In the genomic region with DNA sequence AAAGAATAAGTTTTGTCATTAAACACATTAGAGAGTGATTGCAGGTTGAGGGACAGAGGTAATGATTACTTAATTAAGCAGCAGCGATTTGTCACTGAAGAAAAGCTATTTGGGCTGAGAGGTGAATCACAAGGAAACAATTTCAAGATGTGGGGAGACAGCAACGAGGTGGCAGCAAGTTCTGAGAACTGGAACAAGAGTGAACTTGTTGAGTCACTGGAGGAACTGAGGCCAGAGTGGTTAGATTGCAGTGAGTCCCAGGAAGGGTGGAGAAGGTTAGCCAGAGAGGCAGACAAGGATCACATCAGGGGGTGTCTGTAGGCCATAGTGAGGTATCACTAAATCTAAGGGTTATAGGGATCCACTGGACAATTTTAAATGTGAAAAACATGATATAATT, we compare ENCODE assay signal across 22 cellular contexts. TPM values are rescaled to one million over a fixed set of nuclear protein-coding genes. Genes with fewer than 3 reads are reported as not detected.
A peak's percentile ranks its signal among the peaks of the same experiment; 100 is the strongest.
DNase-seq lines count a peak whose midpoint lies in the region; ATAC-seq, FAIRE-seq and TF ChIP-seq lines count a peak whose summit lies in the region.
"Had no signal": no experiment of that assay in that cellular context is flagged by ENCODE, and none has a peak within 500 bp of the region (broad histone marks: within the 10 kb centered on the region; RNA-seq: fewer than 3 reads in every experiment).

No MANE protein-coding gene starts in this region.

- H3K27me3 ChIP-seq in bronchial epithelial cell (ENCODE audit: control insufficient read depth, insufficient read depth, low read length): no peaks in the 10 kb centered on the region
- H3K27me3 ChIP-seq: gastroesophageal sphincter, vagina had no signal

- H3K4me3 ChIP-seq in bronchial epithelial cell (ENCODE audit: low read depth, low read length): no peak overlapping the region
- H3K4me3 ChIP-seq: gastroesophageal sphincter, left ventricle myocardium inferior, vagina had no signal

- H3K27me3 Mint-ChIP-seq in activated CD4-positive, alpha-beta T cell treated with anti-CD3 and anti-CD28 coated beads for 36 hours: no peaks in the 10 kb centered on the region
- H3K27me3 Mint-ChIP-seq in activated CD4-positive, alpha-beta T cell treated with anti-CD3 and anti-CD28 coated beads, Interleukin-2, amount 10 ng/mL, durations not matched to agents 24 days and 14 days: no peaks in the 10 kb centered on the region

- no peak for DNase-seq in activated CD4-positive, alpha-beta T cell treated with anti-CD3 and anti-CD28 coated beads for 36 hours
- DNase-seq in activated CD4-positive, alpha-beta T cell treated with anti-CD3 and anti-CD28 coated beads, Interleukin-2, amount 10 ng/mL, durations not matched to agents 24 days and 14 days: no peak
- DNase-seq in NCI-H226 (peak; percentile 23), bronchial epithelial cell (ENCODE audit: low read depth) (peak; percentile 96), renal cortical epithelial cell (ENCODE audit: low read depth) (peak; percentile 96), DMS53 treated with DMSO at 0.1 percent for 48 hours (lab: John Stamatoyannopoulos, UW; ENCODE audit: unreplicated experiment) (no peak), NCI-H748 treated with DMSO at 0.1 percent for 48 hours (lab: John Stamatoyannopoulos, UW) (no peak)
- DNase-seq: amniotic stem cell; CD4-positive, alpha-beta memory T cell; DMS79 treated with DMSO at 0.1 percent for 48 hours; IMR-90; left ventricle myocardium inferior; NCI-H2029; NCI-H526; retina; RPMI8226 had no signal

- H3K36me3 ChIP-seq in bronchial epithelial cell (ENCODE audit: control insufficient read depth, insufficient read depth, low read length): no peaks in the 10 kb centered on the region
- H3K36me3 ChIP-seq: gastroesophageal sphincter, left ventricle myocardium inferior, vagina had no signal

- intact Hi-C loops in activated CD4-positive, alpha-beta T cell treated with anti-CD3 and anti-CD28 coated beads for 36 hours (cut with DNase I, micrococcal nuclease): no loop called here
- intact Hi-C loops in activated CD4-positive, alpha-beta T cell treated with anti-CD3 and anti-CD28 coated beads, Interleukin-2, amount 10 ng/mL, durations not matched to agents 24 days and 14 days (cut with micrococcal nuclease): no loop called here

- no peaks in the 10 kb centered on the region for H3K9me3 Mint-ChIP-seq in activated CD4-positive, alpha-beta T cell treated with anti-CD3 and anti-CD28 coated beads for 36 hours (ENCODE audit: low read depth)
- H3K9me3 Mint-ChIP-seq in activated CD4-positive, alpha-beta T cell treated with anti-CD3 and anti-CD28 coated beads, Interleukin-2, amount 10 ng/mL, durations not matched to agents 24 days and 14 days: no peaks in the 10 kb centered on the region
- H3K9me3 Mint-ChIP-seq: activated T-helper 2 cell treated with anti-CD3 and anti-CD28 coated beads, Interferon-gamma antibody, Interleukin-2, Interleukin-4, amounts not matched to agents 10 μg/mL and 5 μg/mL and 100 μg/mL, durations not matched to agents 14 hours and 24 hours and 36 hours had no signal

- H3K27ac Mint-ChIP-seq in activated CD4-positive, alpha-beta T cell treated with anti-CD3 and anti-CD28 coated beads for 36 hours: no peak overlapping the region
- no peak overlapping the region for H3K27ac Mint-ChIP-seq in activated CD4-positive, alpha-beta T cell treated with anti-CD3 and anti-CD28 coated beads, Interleukin-2, amount 10 ng/mL, durations not matched to agents 24 days and 14 days
- H3K27ac Mint-ChIP-seq: activated T-helper 2 cell treated with anti-CD3 and anti-CD28 coated beads, Interferon-gamma antibody, Interleukin-2, Interleukin-4, amounts not matched to agents 10 μg/mL and 5 μg/mL and 100 μg/mL, durations not matched to agents 14 hours and 24 hours and 36 hours; CD4-positive, alpha-beta memory T cell had no signal

- no peaks in the 10 kb centered on the region for H3K36me3 Mint-ChIP-seq in activated CD4-positive, alpha-beta T cell treated with anti-CD3 and anti-CD28 coated beads for 36 hours (ENCODE audit: low read depth)
- no peaks in the 10 kb centered on the region for H3K36me3 Mint-ChIP-seq in activated CD4-positive, alpha-beta T cell treated with anti-CD3 and anti-CD28 coated beads, Interleukin-2, amount 10 ng/mL, durations not matched to agents 24 days and 14 days (ENCODE audit: low read depth)
- H3K36me3 Mint-ChIP-seq: CD4-positive, alpha-beta memory T cell had no signal

- POLR2A ChIA-PET in activated CD4-positive, alpha-beta T cell treated with anti-CD3 and anti-CD28 coated beads for 36 hours (lab: Charles Lee): no interaction called here

- ATAC-seq in activated CD4-positive, alpha-beta T cell treated with anti-CD3 and anti-CD28 coated beads for 36 hours: peak; percentile 63
- ATAC-seq in GM21619 (IDR thresholded peaks at IDR 0.05; ENCODE audit: unreplicated experiment): no peak
- ATAC-seq: gastroesophageal sphincter had no signal

- no peak overlapping the region for H3K4me3 Mint-ChIP-seq in activated CD4-positive, alpha-beta T cell treated with anti-CD3 and anti-CD28 coated beads for 36 hours
- no peak overlapping the region for H3K4me3 Mint-ChIP-seq in activated CD4-positive, alpha-beta T cell treated with anti-CD3 and anti-CD28 coated beads, Interleukin-2, amount 10 ng/mL, durations not matched to agents 24 days and 14 days
- H3K4me3 Mint-ChIP-seq: CD4-positive, alpha-beta memory T cell had no signal

- CTCF ChIA-PET in activated CD4-positive, alpha-beta T cell treated with anti-CD3 and anti-CD28 coated beads for 36 hours (lab: Charles Lee): interaction anchor here (0.8 kb wide), 1 partner anchor 275 kb away, joined by 3 read pairs; no protein-coding TSS in a partner anchor

- FAIRE-seq in bronchial epithelial cell (lab: Jason Lieb, UNC): peak; percentile 95

- no peak for TF ChIP-seq CTCF in bronchial epithelial cell (IDR thresholded peaks at IDR 0.05; ENCODE audit: insufficient read depth, low read length, severe bottlenecking)

- H3K4me1 Mint-ChIP-seq in activated CD4-positive, alpha-beta T cell treated with anti-CD3 and anti-CD28 coated beads for 36 hours: no peaks in the 10 kb centered on the region
- H3K4me1 Mint-ChIP-seq in activated CD4-positive, alpha-beta T cell treated with anti-CD3 and anti-CD28 coated beads, Interleukin-2, amount 10 ng/mL, durations not matched to agents 24 days and 14 days: peaks cover 4% of the 10 kb centered on the region
- H3K4me1 Mint-ChIP-seq: CD4-positive, alpha-beta memory T cell had no signal

RNA-seq across cellular contexts. Expression of a gene that starts 57.9 kb away (rescaled TPM):
- total RNA-seq in activated CD4-positive, alpha-beta T cell treated with anti-CD3 and anti-CD28 coated beads for 36 hours: not detected
- total RNA-seq in activated CD4-positive, alpha-beta T cell treated with anti-CD3 and anti-CD28 coated beads, Interleukin-2, amount 10 ng/mL, durations not matched to agents 24 days and 14 days: not detected in 2 replicates
- 0.38 TPM in 1 of 2 replicates, not detected in the other for total RNA-seq in bronchial epithelial cell
- 0.05 TPM in 1 of 2 replicates, not detected in the other for total RNA-seq in renal cortical epithelial cell
- total RNA-seq: activated CD8-positive, alpha-beta memory T cell treated with anti-CD3 and anti-CD28 coated beads for 36 hours; activated T-helper 2 cell treated with anti-CD3 and anti-CD28 coated beads, Interferon-gamma antibody, Interleukin-2, Interleukin-4, amounts not matched to agents 10 μg/mL and 5 μg/mL and 100 μg/mL, durations not matched to agents 14 hours and 24 hours and 36 hours; CD4-positive, alpha-beta memory T cell; IMR-90; left ventricle myocardium inferior; mucosa of gallbladder had no signal

Comparison
In these comparisons a context has a peak if more than half of its experiments do, and no peak if none do; other contexts are left out.
1. DNase-seq: peak in NCI-H226 (single experiment), bronchial epithelial cell (single experiment) and renal cortical epithelial cell (single experiment); none in activated CD4-positive, alpha-beta T cell treated with anti-CD3 and anti-CD28 coated beads for 36 hours (single experiment), activated CD4-positive, alpha-beta T cell treated with anti-CD3 and anti-CD28 coated beads, Interleukin-2, amount 10 ng/mL, durations not matched to agents 24 days and 14 days (single experiment), DMS53 treated with DMSO at 0.1 percent for 48 hours (single experiment) and NCI-H748 treated with DMSO at 0.1 percent for 48 hours (single experiment).